ENCODE assay signal across 1 cellular context in the genomic region with DNA sequence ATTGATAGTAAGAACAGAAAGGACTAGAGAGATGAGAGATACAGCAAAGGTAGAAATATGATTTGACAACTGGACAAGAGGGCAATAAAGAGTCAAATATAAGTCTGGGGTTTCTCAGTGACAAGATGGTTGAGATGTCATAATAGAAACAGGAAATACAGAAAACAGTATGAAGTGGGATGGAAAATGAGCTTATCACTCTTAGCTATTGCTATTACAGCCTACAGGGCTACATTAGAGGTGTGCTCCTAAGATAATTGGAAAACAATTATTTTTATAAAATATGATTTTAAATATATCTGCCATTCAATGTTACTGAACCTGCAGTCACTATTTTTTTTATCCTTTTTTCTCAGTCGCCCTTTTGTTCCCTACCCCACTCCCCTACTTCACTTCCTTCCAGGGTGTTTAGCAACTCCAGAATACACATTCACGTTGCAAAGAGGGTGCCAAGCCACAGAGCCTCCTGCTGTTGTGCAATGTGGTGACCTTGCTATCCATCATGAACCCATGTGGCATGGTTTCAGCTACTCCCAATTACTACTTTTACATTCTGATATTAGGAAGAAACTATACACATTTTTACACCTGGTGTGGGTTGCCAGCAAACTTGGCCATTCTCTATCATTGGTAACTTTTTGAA.
TF ChIP-seq lines count a peak whose summit lies in the region.

No MANE protein-coding gene starts in this region.

TF ChIP-seq in HepG2, 621 proteins besides CTCF, POLR2A, EP300 and RAD21:
- TF ChIP-seq RARA (CRISPR knock-in tag; IDR thresholded peaks at IDR 0.05): peak; percentile 54
- TF ChIP-seq, protein P1, sequence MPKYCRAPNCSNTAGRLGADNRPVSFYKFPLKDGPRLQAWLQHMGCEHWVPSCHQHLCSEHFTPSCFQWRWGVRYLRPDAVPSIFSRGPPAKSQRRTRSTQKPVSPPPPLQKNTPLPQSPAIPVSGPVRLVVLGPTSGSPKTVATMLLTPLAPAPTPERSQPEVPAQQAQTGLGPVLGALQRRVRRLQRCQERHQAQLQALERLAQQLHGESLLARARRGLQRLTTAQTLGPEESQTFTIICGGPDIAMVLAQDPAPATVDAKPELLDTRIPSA (CRISPR knock-in tag; IDR thresholded peaks at IDR 0.05; ENCODE audit: borderline replicate concordance): no peak
- peak; percentile 68 for TF ChIP-seq CEBPG (CRISPR knock-in tag; IDR thresholded peaks at IDR 0.05)
- TF ChIP-seq CEBPB (IDR thresholded peaks at IDR 0.05; ENCODE audit: borderline replicate concordance, low read depth, low read length): peak; percentile 82
- TF ChIP-seq CCAR2 (optimal IDR thresholded peaks at IDR 0.05; ENCODE audit: low read depth, low read length): no peak
- no peak for TF ChIP-seq ZNF614 (CRISPR knock-in tag; IDR thresholded peaks at IDR 0.05; ENCODE audit: borderline replicate concordance)
TF ChIP-seq in HepG2: peak in this region for 3.
